1 cellular context compared by ENCODE assay signal in genomic region chr6:6686748-6687601, GRCh38.
A peak's percentile ranks its signal among the peaks of the same experiment; 100 is the strongest.
TF ChIP-seq lines count a peak whose summit lies in the region.

No MANE protein-coding gene starts in this region.

TF ChIP-seq in HepG2, 621 proteins besides CTCF, POLR2A, EP300 and RAD21 (continued from another document and continues in another):
- TF ChIP-seq ZNF280D (CRISPR knock-in tag; IDR thresholded peaks at IDR 0.05) (0 out of 2 replicates have a peak, but pooled peaks have one; percentile 0), FOSL2 (CRISPR knock-in tag; IDR thresholded peaks at IDR 0.05) (no peak; the same call in 1 of the 2 replicates), SMAD3 (CRISPR knock-in tag; IDR thresholded peaks at IDR 0.05) (no peak), ZNF331 (CRISPR knock-in tag; IDR thresholded peaks at IDR 0.05) (peak; percentile 25; the same call in 1 of the 2 replicates), RFX3 (CRISPR knock-in tag; IDR thresholded peaks at IDR 0.05) (no peak), ZNF558 (CRISPR knock-in tag; IDR thresholded peaks at IDR 0.05; ENCODE audit: borderline replicate concordance) (no peak), FOSL1 (CRISPR knock-in tag; IDR thresholded peaks at IDR 0.05; ENCODE audit: borderline replicate concordance) (no peak), KLF12 (CRISPR knock-in tag; IDR thresholded peaks at IDR 0.05; ENCODE audit: borderline replicate concordance) (no peak), CSRNP2 (CRISPR knock-in tag; conservative IDR thresholded peaks at IDR 0.05; ENCODE audit: low read depth) (no peak), ZNF740 (CRISPR knock-in tag; IDR thresholded peaks at IDR 0.05) (no peak), GMEB2 (CRISPR knock-in tag; IDR thresholded peaks at IDR 0.05; ENCODE audit: low read depth) (no peak), STAG1 (CRISPR knock-in tag; IDR thresholded peaks at IDR 0.05) (no peak), DZIP1 (CRISPR knock-in tag; IDR thresholded peaks at IDR 0.05) (no peak), HMGXB4 (CRISPR knock-in tag; IDR thresholded peaks at IDR 0.05; ENCODE audit: borderline replicate concordance in 1 of 2, low read depth in 1 of 2) (peak; percentile 20 to 39; a peak in 1 of 4 replicates), ZFP91 (CRISPR knock-in tag; IDR thresholded peaks at IDR 0.05; ENCODE audit: borderline replicate concordance) (peak; percentile 75; the same call in 1 of the 2 replicates), PRMT3 (CRISPR knock-in tag; IDR thresholded peaks at IDR 0.05; ENCODE audit: borderline replicate concordance, low read depth) (no peak), SMAD9 (CRISPR knock-in tag; IDR thresholded peaks at IDR 0.05) (no peak), BATF2 (CRISPR knock-in tag; IDR thresholded peaks at IDR 0.05) (no peak), ZNF646 (CRISPR knock-in tag; IDR thresholded peaks at IDR 0.05) (no peak), ZNF770 (CRISPR knock-in tag; IDR thresholded peaks at IDR 0.05) (peak; percentile 78), HMGA1 (CRISPR knock-in tag; conservative IDR thresholded peaks at IDR 0.05) (no peak), ZNF468 (CRISPR knock-in tag; IDR thresholded peaks at IDR 0.05) (no peak), HNRNPLL (IDR thresholded peaks at IDR 0.05; ENCODE audit: low read depth, low read length, poor library complexity, severe bottlenecking) (peak; percentile 67), PAF1 (CRISPR knock-in tag; IDR thresholded peaks at IDR 0.05) (no peak), TSC22D2 (CRISPR knock-in tag; IDR thresholded peaks at IDR 0.05; ENCODE audit: borderline replicate concordance) (no peak), SMC3 (IDR thresholded peaks at IDR 0.05; ENCODE audit: low read length) (no peak), SSRP1 (CRISPR knock-in tag; IDR thresholded peaks at IDR 0.05) (no peak), SNAI1 (CRISPR knock-in tag; IDR thresholded peaks at IDR 0.05; ENCODE audit: borderline replicate concordance) (no peak), NFYB (CRISPR knock-in tag; IDR thresholded peaks at IDR 0.05) (peak; percentile 65), ZNF256 (CRISPR knock-in tag; conservative IDR thresholded peaks at IDR 0.05) (no peak), RCOR2 (CRISPR knock-in tag; IDR thresholded peaks at IDR 0.05) (no peak), ZMAT3 (CRISPR knock-in tag; conservative IDR thresholded peaks at IDR 0.05) (0 out of 2 replicates have a peak, but pooled peaks have one; percentile 44), CHCHD3 (CRISPR knock-in tag; IDR thresholded peaks at IDR 0.05) (no peak)
